ENCODE assay signal across 17 cellular contexts in the genomic region with DNA sequence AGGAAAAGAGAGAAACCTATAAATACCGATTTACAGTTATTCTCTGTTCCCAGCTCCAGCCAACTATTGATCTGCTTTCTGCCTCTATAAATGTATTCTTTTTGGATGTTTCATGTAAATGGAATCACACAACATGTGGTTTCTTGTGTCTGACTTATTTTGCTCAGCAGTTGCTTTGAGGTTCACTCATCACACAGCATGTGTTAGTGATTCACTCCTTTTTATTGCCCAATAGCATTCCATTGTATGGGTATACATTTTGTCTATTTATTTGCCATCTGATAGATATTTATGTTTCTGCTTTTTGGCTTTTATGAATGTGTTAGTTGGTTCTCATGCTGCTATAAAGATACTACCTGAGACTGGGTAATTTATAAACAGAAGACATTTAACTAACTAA. TPM values are rescaled to one million over a fixed set of nuclear protein-coding genes. Genes with fewer than 3 reads are reported as not detected.
DNase-seq lines count a peak whose midpoint lies in the region; TF ChIP-seq lines count a peak whose summit lies in the region.
"Had no signal": no experiment of that assay in that cellular context is flagged by ENCODE, and none has a peak within 500 bp of the region (broad histone marks: within the 10 kb centered on the region; RNA-seq: fewer than 3 reads in every experiment).

No MANE protein-coding gene starts in this region.

- peaks cover 18% of the 10 kb centered on the region for H3K4me1 Mint-ChIP-seq in activated naive CD4-positive, alpha-beta T cell treated with anti-CD3 and anti-CD28 coated beads, Interleukin-2, amount 10 ng/mL, durations not matched to agents 7 days and 5 days
- peaks cover 6% of the 10 kb centered on the region for H3K4me1 Mint-ChIP-seq in activated CD4-positive, alpha-beta memory T cell treated with anti-CD3 and anti-CD28 coated beads for 36 hours (ENCODE audit: low read depth)

- no peak overlapping the region for H3K27ac Mint-ChIP-seq in activated naive CD4-positive, alpha-beta T cell treated with anti-CD3 and anti-CD28 coated beads, Interleukin-2, amount 10 ng/mL, durations not matched to agents 7 days and 5 days
- no peak overlapping the region for H3K27ac Mint-ChIP-seq in activated CD4-positive, alpha-beta memory T cell treated with anti-CD3 and anti-CD28 coated beads for 36 hours
- H3K27ac Mint-ChIP-seq: activated naive CD4-positive, alpha-beta T cell treated with anti-CD3 and anti-CD28 coated beads, Interleukin-2, amount 50 U/mL, for 72 hours had no signal

- TF ChIP-seq CTCF in cardiac fibroblast (IDR thresholded peaks at IDR 0.05; ENCODE audit: low read depth, low read length), result no peak

- POLR2A ChIA-PET in activated CD4-positive, alpha-beta memory T cell treated with anti-CD3 and anti-CD28 coated beads for 36 hours (lab: Charles Lee), result no interaction called here

- H3K27me3 Mint-ChIP-seq in activated naive CD4-positive, alpha-beta T cell treated with anti-CD3 and anti-CD28 coated beads, Interleukin-2, amount 10 ng/mL, durations not matched to agents 7 days and 5 days, result peaks cover 20% of the 10 kb centered on the region
- peaks cover 4% of the 10 kb centered on the region for H3K27me3 Mint-ChIP-seq in activated CD4-positive, alpha-beta memory T cell treated with anti-CD3 and anti-CD28 coated beads for 36 hours
- H3K27me3 Mint-ChIP-seq: naive B cell had no signal

- intact Hi-C loops in activated CD4-positive, alpha-beta memory T cell treated with anti-CD3 and anti-CD28 coated beads for 36 hours (cut with micrococcal nuclease), result no loop called here

- H3K9me3 Mint-ChIP-seq in activated naive CD4-positive, alpha-beta T cell treated with anti-CD3 and anti-CD28 coated beads, Interleukin-2, amount 10 ng/mL, durations not matched to agents 7 days and 5 days, result peaks cover 2% of the 10 kb centered on the region
- H3K9me3 Mint-ChIP-seq in activated CD4-positive, alpha-beta memory T cell treated with anti-CD3 and anti-CD28 coated beads for 36 hours, result no peaks in the 10 kb centered on the region
- H3K9me3 Mint-ChIP-seq: activated naive CD4-positive, alpha-beta T cell treated with anti-CD3 and anti-CD28 coated beads, Interleukin-2, amount 50 U/mL, for 72 hours had no signal

- no peaks in the 10 kb centered on the region for H3K36me3 Mint-ChIP-seq in activated naive CD4-positive, alpha-beta T cell treated with anti-CD3 and anti-CD28 coated beads, Interleukin-2, amount 10 ng/mL, durations not matched to agents 7 days and 5 days
- H3K36me3 Mint-ChIP-seq in activated CD4-positive, alpha-beta memory T cell treated with anti-CD3 and anti-CD28 coated beads for 36 hours, result no peaks in the 10 kb centered on the region
- H3K36me3 Mint-ChIP-seq: activated naive CD4-positive, alpha-beta T cell treated with anti-CD3 and anti-CD28 coated beads, Interleukin-2, amount 50 U/mL, for 72 hours had no signal

- H3K4me3 ChIP-seq in cardiac fibroblast (replicated peaks in 1 of 2; ENCODE audit: low read depth in 2 of 2, low read length in 2 of 2), result no peak overlapping the region
- H3K4me3 ChIP-seq: esophagus squamous epithelium had no signal

- CTCF ChIA-PET in activated naive CD4-positive, alpha-beta T cell treated with anti-CD3 and anti-CD28 coated beads, Interleukin-2, amount 10 ng/mL, durations not matched to agents 7 days and 5 days (lab: Charles Lee), result interaction anchor here (1.0 to 1.4 kb wide), 2 partner anchors 95 to 107 kb away, joined by 3 read pairs; no protein-coding TSS in a partner anchor
- CTCF ChIA-PET in activated CD4-positive, alpha-beta memory T cell treated with anti-CD3 and anti-CD28 coated beads for 36 hours (lab: Charles Lee), result no interaction called here

- DNase-seq in ELR (ENCODE audit: low read depth), result peak; percentile 93
- DNase-seq in MV-4-11 (lab: John Stamatoyannopoulos, UW), result peak; percentile 75
- peak; percentile 28 to 87 for DNase-seq in cardiac fibroblast (ENCODE audit: low read depth in 2 of 2)
- DNase-seq in myocyte (ENCODE audit: low read depth), result peak; percentile 66
- no peak for DNase-seq in activated naive CD4-positive, alpha-beta T cell treated with anti-CD3 and anti-CD28 coated beads, Interleukin-2, amount 10 ng/mL, durations not matched to agents 7 days and 5 days
- no peak for DNase-seq in activated CD4-positive, alpha-beta memory T cell treated with anti-CD3 and anti-CD28 coated beads for 36 hours
- no peak for DNase-seq in activated naive CD4-positive, alpha-beta T cell treated with anti-CD3 and anti-CD28 coated beads, Interleukin-2, amount 50 U/mL, for 16 hours
- no peak for DNase-seq in activated effector memory CD4-positive, alpha-beta T cell treated with anti-CD3 and anti-CD28 coated beads, Interleukin-2, amount 50 U/mL, for 16 hours
- DNase-seq: activated CD8-positive, alpha-beta memory T cell treated with anti-CD3 and anti-CD28 coated beads for 24 hours; esophagus squamous epithelium; KBM-7; kidney; naive B cell; NCI-H2029 treated with DMSO at 0.1 percent for 48 hours; NCI-H774; SHP77 had no signal

- no peak overlapping the region for H3K4me3 Mint-ChIP-seq in activated naive CD4-positive, alpha-beta T cell treated with anti-CD3 and anti-CD28 coated beads, Interleukin-2, amount 10 ng/mL, durations not matched to agents 7 days and 5 days
- no peak overlapping the region for H3K4me3 Mint-ChIP-seq in activated CD4-positive, alpha-beta memory T cell treated with anti-CD3 and anti-CD28 coated beads for 36 hours

RNA-seq across cellular contexts. Expression of a gene that starts 23.6 kb away (rescaled TPM):
- total RNA-seq in myocyte, result 0.53 and 0.57 TPM in 2 replicates
- polyA plus RNA-seq in myocyte (2012), result 0.05 TPM
- total RNA-seq in activated CD4-positive, alpha-beta memory T cell treated with anti-CD3 and anti-CD28 coated beads for 36 hours, result 1 to 10 TPM in 1 of 2 experiments, under 1 TPM in 1; 0.80 to 1.3 TPM

RNA-seq across cellular contexts. Expression of a gene that starts 57.8 kb away (rescaled TPM):
- total RNA-seq in myocyte, result 0.10 TPM in 1 of 2 replicates, not detected in the other
- polyA plus RNA-seq in myocyte (2012), result 0.04 TPM
- total RNA-seq in activated CD4-positive, alpha-beta memory T cell treated with anti-CD3 and anti-CD28 coated beads for 36 hours, result not detected
- total RNA-seq: activated naive CD4-positive, alpha-beta T cell treated with anti-CD3 and anti-CD28 coated beads, Interleukin-2, amount 50 U/mL, for 72 hours; esophagus squamous epithelium; kidney had no signal

Comparison
In these comparisons a context has a peak if more than half of its experiments do, and no peak if none do; other contexts are left out.
1. DNase-seq: peak in ELR (single experiment), MV-4-11 (single experiment), cardiac fibroblast (2 of 2) and myocyte (single experiment); none in activated naive CD4-positive, alpha-beta T cell treated with anti-CD3 and anti-CD28 coated beads, Interleukin-2, amount 10 ng/mL, durations not matched to agents 7 days and 5 days (single experiment), activated CD4-positive, alpha-beta memory T cell treated with anti-CD3 and anti-CD28 coated beads for 36 hours (single experiment), activated naive CD4-positive, alpha-beta T cell treated with anti-CD3 and anti-CD28 coated beads, Interleukin-2, amount 50 U/mL, for 16 hours (single experiment) and activated effector memory CD4-positive, alpha-beta T cell treated with anti-CD3 and anti-CD28 coated beads, Interleukin-2, amount 50 U/mL, for 16 hours (single experiment).